ENCODE assay signal across 12 cellular contexts in genomic region chr12:124509300-124509675, GRCh38. TPM values are rescaled to one million over a fixed set of nuclear protein-coding genes. Genes with fewer than 3 reads are reported as not detected.
A peak's percentile ranks its signal among the peaks of the same experiment; 100 is the strongest.
DNase-seq lines count a peak whose midpoint lies in the region; ATAC-seq and TF ChIP-seq lines count a peak whose summit lies in the region.
"Had no signal": no experiment of that assay in that cellular context is flagged by ENCODE, and none has a peak within 500 bp of the region (broad histone marks: within the 10 kb centered on the region; RNA-seq: fewer than 3 reads in every experiment).

No MANE protein-coding gene starts in this region.

- H3K27me3 ChIP-seq in neuronal stem cell (ENCODE audit: control insufficient read depth in 3 of 3, insufficient read depth in 3 of 3, low read depth in 1 of 3, low read length in 3 of 3), result no peaks in the 10 kb centered on the region
- H3K27me3 ChIP-seq: BE2C had no signal

- no peak for ATAC-seq in natural killer cell
- no peak for ATAC-seq in natural killer cell treated with Interleukin-12 subunit alpha and Interleukin-12 subunit beta and Interleukin-15 and Interleukin-18, amount 100 ng/mL, for 72 hours
- no peak for ATAC-seq in HG03196 (IDR thresholded peaks at IDR 0.05; ENCODE audit: unreplicated experiment)
- ATAC-seq in HG02885 (IDR thresholded peaks at IDR 0.05; ENCODE audit: poor library complexity, unreplicated experiment), result no peak
- ATAC-seq in activated naive CD4-positive, alpha-beta T cell treated with anti-CD3 and anti-CD28 coated beads, Interleukin-2, amount 50 U/mL, for 72 hours, result no peak

- H3K27ac Mint-ChIP-seq in natural killer cell, result peak overlapping the region in 1 of 2 donors; percentile 59
- H3K27ac Mint-ChIP-seq in natural killer cell treated with Interleukin-12 subunit alpha and Interleukin-12 subunit beta and Interleukin-15 and Interleukin-18, amount 100 ng/mL, for 72 hours, result no peak overlapping the region
- peak overlapping the region; percentile 92 for H3K27ac Mint-ChIP-seq in dendritic cell treated with granulocyte-macrophage colony-stimulating factor and Interleukin-4, amounts not matched to agents 40 ng/mL and 50 ng/mL, for 4 days
- H3K27ac Mint-ChIP-seq in activated naive CD4-positive, alpha-beta T cell treated with anti-CD3 and anti-CD28 coated beads, Interleukin-2, amount 50 U/mL, for 72 hours, result no peak overlapping the region
- H3K27ac Mint-ChIP-seq: activated CD4-positive, alpha-beta memory T cell treated with anti-CD3 and anti-CD28 coated beads for 36 hours had no signal

- no peaks in the 10 kb centered on the region for H3K27me3 Mint-ChIP-seq in natural killer cell (ENCODE audit: low read depth in 2 of 2)
- no peaks in the 10 kb centered on the region for H3K27me3 Mint-ChIP-seq in natural killer cell treated with Interleukin-12 subunit alpha and Interleukin-12 subunit beta and Interleukin-15 and Interleukin-18, amount 100 ng/mL, for 72 hours
- no peaks in the 10 kb centered on the region for H3K27me3 Mint-ChIP-seq in dendritic cell treated with granulocyte-macrophage colony-stimulating factor and Interleukin-4, amounts not matched to agents 40 ng/mL and 50 ng/mL, for 4 days
- H3K27me3 Mint-ChIP-seq: activated CD4-positive, alpha-beta memory T cell treated with anti-CD3 and anti-CD28 coated beads for 36 hours; central memory CD8-positive, alpha-beta T cell had no signal

- H3K4me1 Mint-ChIP-seq in natural killer cell, result peaks cover 29 to 60% of the 10 kb centered on the region in 2 donors
- peaks cover 20 to 30% of the 10 kb centered on the region in 2 donors for H3K4me1 Mint-ChIP-seq in natural killer cell treated with Interleukin-12 subunit alpha and Interleukin-12 subunit beta and Interleukin-15 and Interleukin-18, amount 100 ng/mL, for 72 hours (ENCODE audit: low read depth in 2 of 2)
- peaks cover 98% of the 10 kb centered on the region for H3K4me1 Mint-ChIP-seq in dendritic cell treated with granulocyte-macrophage colony-stimulating factor and Interleukin-4, amounts not matched to agents 40 ng/mL and 50 ng/mL, for 4 days (ENCODE audit: low read depth)

- H3K36me3 Mint-ChIP-seq in natural killer cell, result no peaks in the 10 kb centered on the region
- H3K36me3 Mint-ChIP-seq in natural killer cell treated with Interleukin-12 subunit alpha and Interleukin-12 subunit beta and Interleukin-15 and Interleukin-18, amount 100 ng/mL, for 72 hours, result no peaks in the 10 kb centered on the region
- H3K36me3 Mint-ChIP-seq in dendritic cell treated with granulocyte-macrophage colony-stimulating factor and Interleukin-4, amounts not matched to agents 40 ng/mL and 50 ng/mL, for 4 days (ENCODE audit: low read depth), result peaks cover 86% of the 10 kb centered on the region
- H3K36me3 Mint-ChIP-seq in activated naive CD4-positive, alpha-beta T cell treated with anti-CD3 and anti-CD28 coated beads, Interleukin-2, amount 50 U/mL, for 72 hours, result no peaks in the 10 kb centered on the region

- H3K36me3 ChIP-seq in neuronal stem cell (replicated peaks in 1 of 2; ENCODE audit: control insufficient read depth in 2 of 2, insufficient read depth in 2 of 2, low read length in 2 of 2), result no peaks in the 10 kb centered on the region

- no peak overlapping the region for H4K8ac ChIP-seq in neuronal stem cell (ENCODE audit: low read depth, low read length)

- no peak overlapping the region for H4K91ac ChIP-seq in neuronal stem cell (ENCODE audit: low read depth, low read length, poor library complexity)

- H2BK120ac ChIP-seq in neuronal stem cell (ENCODE audit: low read depth, low read length), result no peak overlapping the region

- H3K4me3 Mint-ChIP-seq in natural killer cell, result peak overlapping the region; percentile 13
- H3K4me3 Mint-ChIP-seq in natural killer cell treated with Interleukin-12 subunit alpha and Interleukin-12 subunit beta and Interleukin-15 and Interleukin-18, amount 100 ng/mL, for 72 hours, result no peak overlapping the region
- H3K4me3 Mint-ChIP-seq in dendritic cell treated with granulocyte-macrophage colony-stimulating factor and Interleukin-4, amounts not matched to agents 40 ng/mL and 50 ng/mL, for 4 days, result no peak overlapping the region
- H3K4me3 Mint-ChIP-seq: activated CD4-positive, alpha-beta memory T cell treated with anti-CD3 and anti-CD28 coated beads for 36 hours; central memory CD8-positive, alpha-beta T cell had no signal

- no peak for DNase-seq in natural killer cell
- DNase-seq in natural killer cell treated with Interleukin-12 subunit alpha and Interleukin-12 subunit beta and Interleukin-15 and Interleukin-18, amount 100 ng/mL, for 72 hours (ENCODE audit: low spot score), result no peak
- no peak for DNase-seq in neuronal stem cell (ENCODE audit: low spot score)
- no peak for DNase-seq in NCI-H526 (lab: John Stamatoyannopoulos, UW)
- DNase-seq in activated naive CD4-positive, alpha-beta T cell treated with anti-CD3 and anti-CD28 coated beads, Interleukin-2, amount 50 U/mL, for 72 hours (ENCODE audit: low spot score in 2 of 2), result no peak
- DNase-seq: activated CD4-positive, alpha-beta memory T cell treated with anti-CD3 and anti-CD28 coated beads for 36 hours; NCI-H1417 treated with DMSO at 0.1 percent for 48 hours had no signal

- H3K18ac ChIP-seq in neuronal stem cell (ENCODE audit: low read length), result peak overlapping the region; percentile 94

- no peaks in the 10 kb centered on the region for H3K9me3 ChIP-seq in neuronal stem cell (replicated peaks in 1 of 2; ENCODE audit: control insufficient read depth in 2 of 2, insufficient read depth in 1 of 2, low read depth in 1 of 2, low read length in 2 of 2)
- H3K9me3 ChIP-seq: BE2C had no signal

- H2AFZ ChIP-seq in neuronal stem cell (ENCODE audit: low read length), result no peak overlapping the region

- H2BK12ac ChIP-seq in neuronal stem cell (ENCODE audit: low read length), result no peak overlapping the region

- no CpG with 5 or more reads among the region's 1 CpG for WGBS in neuronal stem cell (ENCODE audit: extremely low coverage in 2 of 2, insufficient read length in 2 of 2, insufficient replicate concordance in 1 of 2), 2 donors

- H3K79me1 ChIP-seq in neuronal stem cell (ENCODE audit: low read depth, low read length), result peaks cover 27% of the 10 kb centered on the region

- H3K4me1 ChIP-seq in neuronal stem cell (ENCODE audit: control insufficient read depth in 2 of 2, insufficient read depth in 1 of 2, low read depth in 1 of 2, low read length in 2 of 2), result peaks cover 41 to 61% of the 10 kb centered on the region in 2 donors

- no peak overlapping the region for H2BK15ac ChIP-seq in neuronal stem cell (ENCODE audit: low read length)

- no peak overlapping the region for H3K4ac ChIP-seq in neuronal stem cell (ENCODE audit: low read length)

- H3K9ac ChIP-seq in neuronal stem cell (ENCODE audit: low read depth, low read length, poor library complexity), result no peak overlapping the region

- no peaks in the 10 kb centered on the region for H3K9me3 Mint-ChIP-seq in natural killer cell
- H3K9me3 Mint-ChIP-seq in natural killer cell treated with Interleukin-12 subunit alpha and Interleukin-12 subunit beta and Interleukin-15 and Interleukin-18, amount 100 ng/mL, for 72 hours, result no peaks in the 10 kb centered on the region
- no peaks in the 10 kb centered on the region for H3K9me3 Mint-ChIP-seq in dendritic cell treated with granulocyte-macrophage colony-stimulating factor and Interleukin-4, amounts not matched to agents 40 ng/mL and 50 ng/mL, for 4 days
- H3K9me3 Mint-ChIP-seq in activated naive CD4-positive, alpha-beta T cell treated with anti-CD3 and anti-CD28 coated beads, Interleukin-2, amount 50 U/mL, for 72 hours, result no peaks in the 10 kb centered on the region
- H3K9me3 Mint-ChIP-seq: activated CD4-positive, alpha-beta memory T cell treated with anti-CD3 and anti-CD28 coated beads for 36 hours; central memory CD8-positive, alpha-beta T cell had no signal

- intact Hi-C loops in natural killer cell (cut with micrococcal nuclease), result no loop called here
- intact Hi-C loops in dendritic cell treated with granulocyte-macrophage colony-stimulating factor and Interleukin-4, amounts not matched to agents 40 ng/mL and 50 ng/mL, for 4 days (cut with micrococcal nuclease), result loop anchor here (5.0 kb wide), 2 partner anchors 38 to 52 kb away; no protein-coding TSS in a partner anchor

- H2BK5ac ChIP-seq in neuronal stem cell (ENCODE audit: low read length), result peak overlapping the region; percentile 88

- H3K4me3 ChIP-seq in neuronal stem cell (ENCODE audit: low read length in 2 of 2), result no peak overlapping the region

- no peak overlapping the region for H3K4me2 ChIP-seq in neuronal stem cell (ENCODE audit: insufficient read depth, low read length, poor library complexity, severe bottlenecking)

- no peak overlapping the region for H3K14ac ChIP-seq in neuronal stem cell (ENCODE audit: low read length)

- peak overlapping the region; percentile 98 for H2AK5ac ChIP-seq in neuronal stem cell (ENCODE audit: low read depth, low read length)

- peak overlapping the region; percentile 11 for H3K23ac ChIP-seq in neuronal stem cell (ENCODE audit: low read depth, low read length, poor library complexity)

- TF ChIP-seq CTCF in natural killer cell (IDR thresholded peaks at IDR 0.05), result no peak

- peak overlapping the region; percentile 71 for H3K27ac ChIP-seq in neuronal stem cell (replicated peaks; ENCODE audit: low read length)

RNA-seq across cellular contexts. Expression of gene NCOR2, which starts 58.1 kb away (rescaled TPM):
- 100 to 1,000 TPM; 109 to 126 (median 125) TPM for total RNA-seq in natural killer cell
- 100 to 1,000 TPM in 1 of 2 donors, 10 to 100 TPM in 1; 80.8 to 133 TPM for total RNA-seq in natural killer cell treated with Interleukin-12 subunit alpha and Interleukin-12 subunit beta and Interleukin-15 and Interleukin-18, amount 100 ng/mL, for 72 hours
- 80.7 TPM for polyA plus RNA-seq in neuronal stem cell (2013, experiment 1 of 2)
- 80.2 TPM for polyA plus RNA-seq in neuronal stem cell (2013, experiment 2 of 2)
- 100 to 1,000 TPM in 1 of 2 donors, 10 to 100 TPM in 1; 66.8 to 125 TPM for total RNA-seq in activated naive CD4-positive, alpha-beta T cell treated with anti-CD3 and anti-CD28 coated beads, Interleukin-2, amount 50 U/mL, for 72 hours
